In genomic region chr6:33633084-33633461, GRCh38 we compare ENCODE assay signal across 8 cellular contexts. TPM values are rescaled to one million over a fixed set of nuclear protein-coding genes. Genes with fewer than 3 reads are reported as not detected.
DNase-seq lines count a peak whose midpoint lies in the region; ATAC-seq, FAIRE-seq and TF ChIP-seq lines count a peak whose summit lies in the region.

No MANE protein-coding gene starts in this region.

- TF ChIP-seq CTCF in fibroblast of villous mesenchyme (IDR thresholded peaks at IDR 0.05; ENCODE audit: insufficient read depth, low read depth, low read length): no peak

- no peaks in the 10 kb centered on the region for H3K36me3 ChIP-seq in skeletal muscle tissue (ENCODE audit: control insufficient read depth in 3 of 3, insufficient read depth in 3 of 3, low read length in 3 of 3)

- FAIRE-seq in H54 (lab: Jason Lieb, UNC): no peak

- TF ChIP-seq POLR2A in H54 (IDR thresholded peaks at IDR 0.05; ENCODE audit: low read depth, low read length): no peak

- H3K4me1 ChIP-seq in skeletal muscle tissue (ENCODE audit: control insufficient read depth in 3 of 3, insufficient read depth in 3 of 3, low read length in 3 of 3): peaks cover 16 to 27% (median 24%) of the 10 kb centered on the region in 3 donors

- H3K27me3 ChIP-seq in skeletal muscle tissue (ENCODE audit: control insufficient read depth in 3 of 3, insufficient read depth in 3 of 3, low read length in 3 of 3): no peaks in the 10 kb centered on the region

- peak overlapping the region; percentile 54 for H3K4me3 ChIP-seq in fibroblast of villous mesenchyme (ENCODE audit: low read depth, low read length)
- H3K4me3 ChIP-seq in skeletal muscle tissue (ENCODE audit: low read length in 3 of 3): peak overlapping the region in 2 of 3 donors; percentile 43 to 58

- DNase-seq in fibroblast of villous mesenchyme (ENCODE audit: low read depth) (no peak), H54 (ENCODE audit: insufficient read length, low spot score) (no peak), iPS-NIHi11 (ENCODE audit: low spot score) (no peak), NCI-H524 treated with DMSO at 0.1 percent for 48 hours (lab: John Stamatoyannopoulos, UW) (no peak), DMS153 treated with DMSO at 0.1 percent for 48 hours (lab: John Stamatoyannopoulos, UW; ENCODE audit: unreplicated experiment) (no peak)

- ATAC-seq in GM21515 (IDR thresholded peaks at IDR 0.05; ENCODE audit: unreplicated experiment): peak; percentile 20
- ATAC-seq in SK-N-SH treated with all-trans-retinoic acid at 6 μM for 48 hours: peak; percentile 10

- peak overlapping the region in 1 of 3 donors; percentile 54 for H3K9ac ChIP-seq in skeletal muscle tissue (ENCODE audit: low read depth in 1 of 3, low read length in 3 of 3)

- no peaks in the 10 kb centered on the region for H3K9me3 ChIP-seq in skeletal muscle tissue (ENCODE audit: control insufficient read depth in 3 of 3, low read length in 3 of 3)

- H3K27ac ChIP-seq in skeletal muscle tissue (ENCODE audit: low read depth, low read length): no peak overlapping the region

TF ChIP-seq in SK-N-SH treated with all-trans-retinoic acid at 6 μM for 48 hours, 23 proteins besides CTCF, POLR2A, EP300 and RAD21:
- TF ChIP-seq ZC3H10 (CRISPR knock-in tag; IDR thresholded peaks at IDR 0.05) (no peak), GLIS3 (CRISPR knock-in tag; IDR thresholded peaks at IDR 0.05) (no peak), ISL1 (CRISPR knock-in tag; IDR thresholded peaks at IDR 0.05) (no peak), CSDC2 (CRISPR knock-in tag; IDR thresholded peaks at IDR 0.05) (no peak), ZNF70 (CRISPR knock-in tag; IDR thresholded peaks at IDR 0.05) (no peak), PATZ1 (CRISPR knock-in tag; IDR thresholded peaks at IDR 0.05; ENCODE audit: borderline replicate concordance) (no peak), SNAI2 (CRISPR knock-in tag; IDR thresholded peaks at IDR 0.05) (no peak), BACH2 (CRISPR knock-in tag; IDR thresholded peaks at IDR 0.05; ENCODE audit: borderline replicate concordance) (no peak), ZFP30 (CRISPR knock-in tag; IDR thresholded peaks at IDR 0.05) (no peak)

RNA-seq across cellular contexts. Expression of gene ITPR3, which starts 12.0 kb away (rescaled TPM):
- total RNA-seq in fibroblast of villous mesenchyme: 15.1 and 20.6 TPM in 2 replicates
- total RNA-seq in skeletal muscle tissue: 4.7 TPM

RNA-seq across cellular contexts. Expression of gene BAK1, which starts 53.0 kb away (rescaled TPM):
- total RNA-seq in fibroblast of villous mesenchyme (20.0 and 30.7 TPM in 2 replicates), skeletal muscle tissue (9.9 TPM)
